Comparison of ENCODE assay signal across 24 cellular contexts in genomic region chr9:99749641-99750040, GRCh38.
A peak's percentile ranks its signal among the peaks of the same experiment; 100 is the strongest.
DNase-seq lines count a peak whose midpoint lies in the region; ATAC-seq and TF ChIP-seq lines count a peak whose summit lies in the region.
"Had no signal": no experiment of that assay in that cellular context is flagged by ENCODE, and none has a peak within 500 bp of the region (broad histone marks: within the 10 kb centered on the region; RNA-seq: fewer than 3 reads in every experiment).

No MANE protein-coding gene starts in this region.

- H3K9me3 ChIP-seq in mammary epithelial cell (replicated peaks; ENCODE audit: insufficient read depth, low read length) (no peaks in the 10 kb centered on the region), breast epithelium (no peaks in the 10 kb centered on the region), PC-9 (ENCODE audit: insufficient read depth, low read depth) (no peaks in the 10 kb centered on the region; the same call in 1 of the 2 replicates)
- H3K9me3 ChIP-seq: SJSA1 had no signal

- in situ Hi-C loops in mammary epithelial cell (cut with MboI; ENCODE audit: low sequenced_read_pairs in 2 of 2): loop anchor here in 1 of 2 donors (10.0 kb wide), 1 partner anchor 55 kb away; no protein-coding TSS in a partner anchor

- H3K9me2 ChIP-seq in PC-9 (ENCODE audit: insufficient read depth): no peaks in the 10 kb centered on the region

- no peaks in the 10 kb centered on the region for H3F3A ChIP-seq in PC-9 (ENCODE audit: insufficient read depth, low read depth)

- no peak overlapping the region for H2AFZ ChIP-seq in mammary epithelial cell (ENCODE audit: low read depth, low read length)
- no peak overlapping the region for H2AFZ ChIP-seq in PC-9

- H3K79me2 ChIP-seq in mammary epithelial cell (ENCODE audit: insufficient read depth, low read length) (no peaks in the 10 kb centered on the region), PC-9 (ENCODE audit: low read depth) (no peaks in the 10 kb centered on the region)

- 74% methylated on average over 5 of the region's 5 CpGs for WGBS in mammary epithelial cell (ENCODE audit: low coverage, missing lambda C conversion rate)

- H3K4me2 ChIP-seq in mammary epithelial cell (ENCODE audit: insufficient read depth, low read depth, low read length) (no peak overlapping the region), PC-9 (no peak overlapping the region)

- POLR2A ChIA-PET in PC-9 (lab: Charles Lee; ENCODE audit: unreplicated experiment): interaction anchor here (0.6 kb wide), 1 partner anchor 528 kb away, joined by 12 read pairs; the partner anchor contains the start of gene ALG2

- H4K20me1 ChIP-seq in mammary epithelial cell (ENCODE audit: insufficient read depth, low read length) (no peaks in the 10 kb centered on the region), PC-9 (ENCODE audit: insufficient read depth) (no peaks in the 10 kb centered on the region)

- TF ChIP-seq CTCF in mammary epithelial cell (conservative IDR thresholded peaks at IDR 0.05 in 1 of 2, IDR thresholded peaks at IDR 0.05 in 1 of 2; ENCODE audit: extremely low read depth in 1 of 2, insufficient read depth in 1 of 2, low read depth in 1 of 2, low read length in 2 of 2) (no peak), breast epithelium (IDR thresholded peaks at IDR 0.05) (no peak), PC-9 (conservative IDR thresholded peaks at IDR 0.05) (no peak)

- peak; percentile 1 for DNase-seq in mammary epithelial cell
- no peak for DNase-seq in breast epithelium (ENCODE audit: low spot score in 2 of 2)
- peak; percentile 62 to 69 for DNase-seq in PC-9
- peak; percentile 24 for DNase-seq in myocyte (ENCODE audit: low read depth)
- no peak for DNase-seq in NCI-H146 treated with DMSO at 0.1 percent for 48 hours (lab: John Stamatoyannopoulos, UW; ENCODE audit: unreplicated experiment)
- DNase-seq in activated T-cell treated with anti-CD3 and anti-CD28 coated beads, Interleukin-2, amount 50 U/mL, for 48 hours: no peak
- DNase-seq: 8988T, ACHN, Calu3, DMS79 treated with DMSO at 0.1 percent for 48 hours, H7, HFFc6, Karpas-422, MV-4-11, NCI-H1105, NCI-H1436 treated with DMSO at 0.1 percent for 48 hours, NCI-H1930, NCI-H2107, NCI-H524, NCI-H748 treated with DMSO at 0.1 percent for 48 hours, Right ventricle myocardium superior had no signal

- BruUV-seq in mammary epithelial cell (replicated peaks; lab: Mats Ljungman, UMichigan) (no TSS peak), PC-9 (replicated peaks; lab: Mats Ljungman, UMichigan) (no TSS peak)

- ATAC-seq in HG03095 (IDR thresholded peaks at IDR 0.05; ENCODE audit: unreplicated experiment) (no peak), GM18502 (IDR thresholded peaks at IDR 0.05; ENCODE audit: poor library complexity, unreplicated experiment) (no peak)

- CTCF ChIA-PET in mammary epithelial cell (lab: Charles Lee; ENCODE audit: low non-redundant PET) (no interaction called here), PC-9 (lab: Charles Lee) (no interaction called here)

- H3K27me3 ChIP-seq in mammary epithelial cell (ENCODE audit: insufficient read depth, low read length) (no peaks in the 10 kb centered on the region), breast epithelium (no peaks in the 10 kb centered on the region), PC-9 (ENCODE audit: insufficient read depth, low read depth) (no peaks in the 10 kb centered on the region)

- TF ChIP-seq POLR2A in breast epithelium (IDR thresholded peaks at IDR 0.05): no peak

- no peak overlapping the region for H3K4me3 ChIP-seq in mammary epithelial cell (replicated peaks in 1 of 3; ENCODE audit: insufficient read depth in 1 of 3, low read depth in 2 of 3, low read length in 3 of 3)
- no peak overlapping the region for H3K4me3 ChIP-seq in breast epithelium
- H3K4me3 ChIP-seq in PC-9: no peak overlapping the region
- H3K4me3 ChIP-seq: SJSA1 had no signal

- H3K27ac ChIP-seq in mammary epithelial cell (ENCODE audit: insufficient read depth, low read depth, low read length): no peak overlapping the region
- no peak overlapping the region for H3K27ac ChIP-seq in breast epithelium
- no peak overlapping the region for H3K27ac ChIP-seq in PC-9
- H3K27ac ChIP-seq: SJSA1 had no signal

- no peak overlapping the region for H3K9ac ChIP-seq in mammary epithelial cell (ENCODE audit: insufficient read depth, low read length)

- H3K4me1 ChIP-seq in mammary epithelial cell (ENCODE audit: insufficient read depth, low read length) (peaks cover 14% of the 10 kb centered on the region), breast epithelium (no peaks in the 10 kb centered on the region), PC-9 (replicated peaks; ENCODE audit: insufficient read depth) (peaks cover 5% of the 10 kb centered on the region; the same call in 1 of the 2 replicates)
- H3K4me1 ChIP-seq: SJSA1 had no signal

- H3K36me3 ChIP-seq in mammary epithelial cell (ENCODE audit: insufficient read depth, low read length) (no peaks in the 10 kb centered on the region), breast epithelium (no peaks in the 10 kb centered on the region), PC-9 (ENCODE audit: low read depth) (no peaks in the 10 kb centered on the region)
- H3K36me3 ChIP-seq: SJSA1 had no signal

- intact Hi-C loops in mammary epithelial cell (cut with micrococcal nuclease): no loop called here
- intact Hi-C loops in breast epithelium (cut with DNase I; ENCODE audit: low total_unique reads): no loop called here
- intact Hi-C loops in PC-9 (cut with micrococcal nuclease; ENCODE audit: unreplicated experiment): no loop called here

- dilution Hi-C loops in mammary epithelial cell (cut with HindIII; ENCODE audit: low sequenced_read_pairs): loop anchor here (25.0 kb wide), 1 partner anchor 113 kb away; no protein-coding TSS in a partner anchor

Comparison
In these comparisons a context has a peak if more than half of its experiments do, and no peak if none do; other contexts are left out.
1. DNase-seq: peak in mammary epithelial cell (single experiment), PC-9 (2 of 2) and myocyte (single experiment); none in breast epithelium (0 of 2), NCI-H146 treated with DMSO at 0.1 percent for 48 hours (single experiment) and activated T-cell treated with anti-CD3 and anti-CD28 coated beads, Interleukin-2, amount 50 U/mL, for 48 hours (0 of 2).